ENCODE assay signal across 17 cellular contexts in genomic region chr19:1431759-1432506, GRCh38.
"Had no signal": no experiment of that assay in that cellular context is flagged by ENCODE, and none has a peak within 500 bp of the region (broad histone marks: within the 10 kb centered on the region; RNA-seq: fewer than 3 reads in every experiment).

No MANE protein-coding gene starts in this region.

- H3K27me3 Mint-ChIP-seq: activated CD4-positive, alpha-beta memory T cell treated with anti-CD3 and anti-CD28 coated beads, Interleukin-2, amount 10 ng/mL, durations not matched to agents 7 days and 5 days; activated CD8-positive, alpha-beta memory T cell treated with anti-CD3 and anti-CD28 coated beads, Interleukin-2, amount 10 ng/mL, durations not matched to agents 7 days and 5 days had no signal

- DNase-seq: activated CD4-positive, alpha-beta memory T cell treated with anti-CD3 and anti-CD28 coated beads, Interleukin-2, amount 10 ng/mL, durations not matched to agents 7 days and 5 days; activated CD4-positive, alpha-beta T cell treated with anti-CD3 and anti-CD28 coated beads for 48 hours; activated CD4-positive, CD25-positive, alpha-beta regulatory T cell; activated CD8-positive, alpha-beta memory T cell treated with anti-CD3 and anti-CD28 coated beads, Interleukin-2, amount 10 ng/mL, durations not matched to agents 7 days and 5 days; activated naive CD4-positive, alpha-beta T cell treated with anti-CD3 and anti-CD28 coated beads for 36 hours; body of pancreas; erythroblast; foreskin melanocyte; hypothalamus; islet precursor cell; lower lobe of right lung; natural killer cell; nucleus accumbens; stimulated activated naive CD4-positive, alpha-beta T cell; T1000; upper lobe of right lung had no signal

- H3K36me3 Mint-ChIP-seq: natural killer cell had no signal

- H3K4me1 Mint-ChIP-seq: activated CD4-positive, alpha-beta memory T cell treated with anti-CD3 and anti-CD28 coated beads, Interleukin-2, amount 10 ng/mL, durations not matched to agents 7 days and 5 days; activated CD8-positive, alpha-beta memory T cell treated with anti-CD3 and anti-CD28 coated beads, Interleukin-2, amount 10 ng/mL, durations not matched to agents 7 days and 5 days; natural killer cell had no signal

- H3K4me1 ChIP-seq: body of pancreas, lower lobe of right lung, upper lobe of right lung had no signal

- H3K4me3 Mint-ChIP-seq: activated CD4-positive, alpha-beta memory T cell treated with anti-CD3 and anti-CD28 coated beads, Interleukin-2, amount 10 ng/mL, durations not matched to agents 7 days and 5 days; activated CD8-positive, alpha-beta memory T cell treated with anti-CD3 and anti-CD28 coated beads, Interleukin-2, amount 10 ng/mL, durations not matched to agents 7 days and 5 days; activated naive CD4-positive, alpha-beta T cell treated with anti-CD3 and anti-CD28 coated beads for 36 hours; natural killer cell had no signal

- H3K9me3 Mint-ChIP-seq: activated CD4-positive, alpha-beta memory T cell treated with anti-CD3 and anti-CD28 coated beads, Interleukin-2, amount 10 ng/mL, durations not matched to agents 7 days and 5 days; activated naive CD4-positive, alpha-beta T cell treated with anti-CD3 and anti-CD28 coated beads for 36 hours; natural killer cell had no signal

- H3K27ac ChIP-seq: body of pancreas, lower lobe of right lung, upper lobe of right lung had no signal

- H3K27ac Mint-ChIP-seq: activated CD4-positive, alpha-beta memory T cell treated with anti-CD3 and anti-CD28 coated beads, Interleukin-2, amount 10 ng/mL, durations not matched to agents 7 days and 5 days; activated CD8-positive, alpha-beta memory T cell treated with anti-CD3 and anti-CD28 coated beads, Interleukin-2, amount 10 ng/mL, durations not matched to agents 7 days and 5 days; activated naive CD4-positive, alpha-beta T cell treated with anti-CD3 and anti-CD28 coated beads for 36 hours had no signal

- H3K9me3 ChIP-seq: body of pancreas, lower lobe of right lung, upper lobe of right lung had no signal

- ATAC-seq: activated CD8-positive, alpha-beta memory T cell treated with anti-CD3 and anti-CD28 coated beads, Interleukin-2, amount 10 ng/mL, durations not matched to agents 7 days and 5 days; body of pancreas; lower lobe of right lung; natural killer cell; upper lobe of right lung had no signal

- H3K27me3 ChIP-seq: body of pancreas, dorsolateral prefrontal cortex, upper lobe of right lung had no signal

- H3K4me3 ChIP-seq: body of pancreas, dorsolateral prefrontal cortex, lower lobe of right lung, upper lobe of right lung had no signal
